1 cellular context compared by ENCODE assay signal in genomic region chr7:150322833-150323681, GRCh38.
TF ChIP-seq lines count a peak whose summit lies in the region.

Gene ACTR3C, minus strand, starts transcription at chr7:150323545. Its CDS starts 28,249 bp downstream, at chr7:150295296.
Gene LRRC61, plus strand, starts transcription at chr7:150323355. Its CDS starts 13,507 bp downstream, at chr7:150336862.

TF ChIP-seq in K562, 482 proteins besides CTCF, POLR2A, EP300 and RAD21 (continued from another document and continues in another):
- TF ChIP-seq CHD7 (IDR thresholded peaks at IDR 0.05; ENCODE audit: low read depth, low read length) (peak; percentile 62), PRMT5 (CRISPR knock-in tag; IDR thresholded peaks at IDR 0.05) (no peak), CBFB (CRISPR knock-in tag; IDR thresholded peaks at IDR 0.05) (peak; percentile 85; the same call in 1 of the 2 replicates), CBFA2T3 (IDR thresholded peaks at IDR 0.05) (peak; percentile 48), IRF2 (CRISPR knock-in tag; IDR thresholded peaks at IDR 0.05) (no peak), RBFOX2 (IDR thresholded peaks at IDR 0.05; ENCODE audit: low read depth, low read length) (peak; percentile 99), RBM17 (IDR thresholded peaks at IDR 0.05; ENCODE audit: borderline replicate concordance, low read depth, low read length) (no peak), SRSF1 (IDR thresholded peaks at IDR 0.05; ENCODE audit: low read depth, low read length) (no peak), TSHZ1 (CRISPR knock-in tag; IDR thresholded peaks at IDR 0.05) (peak; percentile 73; the same call in 1 of the 2 replicates), ESRRB (CRISPR knock-in tag; IDR thresholded peaks at IDR 0.05; ENCODE audit: borderline replicate concordance) (no peak), FOXK1 (CRISPR knock-in tag; IDR thresholded peaks at IDR 0.05; ENCODE audit: borderline replicate concordance) (peak; percentile 41; the same call in 1 of the 2 replicates), FOXA3 (CRISPR knock-in tag; conservative IDR thresholded peaks at IDR 0.05 in 1 of 2, IDR thresholded peaks at IDR 0.05 in 1 of 2) (peak in 1 of 2 experiments; percentile 89; a peak in 2 of 4 replicates), ZNF780A (CRISPR knock-in tag; IDR thresholded peaks at IDR 0.05) (no peak), GTF2E2 (tag; IDR thresholded peaks at IDR 0.05) (peak; percentile 63), COPS2 (conservative IDR thresholded peaks at IDR 0.05) (no peak), L3MBTL2 (IDR thresholded peaks at IDR 0.05) (peak; percentile 99), NR1H2 (CRISPR knock-in tag; IDR thresholded peaks at IDR 0.05) (peak; percentile 79; the same call in 1 of the 2 replicates), MTA2 (IDR thresholded peaks at IDR 0.05; ENCODE audit: low read depth) (peak; percentile 56), ZFP91 (CRISPR knock-in tag; IDR thresholded peaks at IDR 0.05) (peak; percentile 70; the same call in 1 of the 2 replicates), NONO (IDR thresholded peaks at IDR 0.05; ENCODE audit: low read depth in 2 of 2, low read length in 1 of 2) (peak in 1 of 2 experiments; percentile 98), SMAD4 (CRISPR knock-in tag; conservative IDR thresholded peaks at IDR 0.05) (peak; percentile 95), ARNT (IDR thresholded peaks at IDR 0.05) (no peak), ZNF3 (CRISPR knock-in tag; IDR thresholded peaks at IDR 0.05) (no peak), ZNF140 (CRISPR knock-in tag; IDR thresholded peaks at IDR 0.05) (no peak), ZBTB9 (CRISPR knock-in tag; IDR thresholded peaks at IDR 0.05) (peak; percentile 95), CC2D1A (IDR thresholded peaks at IDR 0.05) (peak; percentile 19; the same call in 1 of the 2 replicates), HDAC1 (IDR thresholded peaks at IDR 0.05) (peak in 1 of 2 experiments; percentile 78; a peak in 2 of 4 replicates), MEF2D (tag; conservative IDR thresholded peaks at IDR 0.05; ENCODE audit: low read depth) (peak; percentile 67; the same call in 1 of the 2 replicates)
- TF ChIP-seq, protein P1, sequence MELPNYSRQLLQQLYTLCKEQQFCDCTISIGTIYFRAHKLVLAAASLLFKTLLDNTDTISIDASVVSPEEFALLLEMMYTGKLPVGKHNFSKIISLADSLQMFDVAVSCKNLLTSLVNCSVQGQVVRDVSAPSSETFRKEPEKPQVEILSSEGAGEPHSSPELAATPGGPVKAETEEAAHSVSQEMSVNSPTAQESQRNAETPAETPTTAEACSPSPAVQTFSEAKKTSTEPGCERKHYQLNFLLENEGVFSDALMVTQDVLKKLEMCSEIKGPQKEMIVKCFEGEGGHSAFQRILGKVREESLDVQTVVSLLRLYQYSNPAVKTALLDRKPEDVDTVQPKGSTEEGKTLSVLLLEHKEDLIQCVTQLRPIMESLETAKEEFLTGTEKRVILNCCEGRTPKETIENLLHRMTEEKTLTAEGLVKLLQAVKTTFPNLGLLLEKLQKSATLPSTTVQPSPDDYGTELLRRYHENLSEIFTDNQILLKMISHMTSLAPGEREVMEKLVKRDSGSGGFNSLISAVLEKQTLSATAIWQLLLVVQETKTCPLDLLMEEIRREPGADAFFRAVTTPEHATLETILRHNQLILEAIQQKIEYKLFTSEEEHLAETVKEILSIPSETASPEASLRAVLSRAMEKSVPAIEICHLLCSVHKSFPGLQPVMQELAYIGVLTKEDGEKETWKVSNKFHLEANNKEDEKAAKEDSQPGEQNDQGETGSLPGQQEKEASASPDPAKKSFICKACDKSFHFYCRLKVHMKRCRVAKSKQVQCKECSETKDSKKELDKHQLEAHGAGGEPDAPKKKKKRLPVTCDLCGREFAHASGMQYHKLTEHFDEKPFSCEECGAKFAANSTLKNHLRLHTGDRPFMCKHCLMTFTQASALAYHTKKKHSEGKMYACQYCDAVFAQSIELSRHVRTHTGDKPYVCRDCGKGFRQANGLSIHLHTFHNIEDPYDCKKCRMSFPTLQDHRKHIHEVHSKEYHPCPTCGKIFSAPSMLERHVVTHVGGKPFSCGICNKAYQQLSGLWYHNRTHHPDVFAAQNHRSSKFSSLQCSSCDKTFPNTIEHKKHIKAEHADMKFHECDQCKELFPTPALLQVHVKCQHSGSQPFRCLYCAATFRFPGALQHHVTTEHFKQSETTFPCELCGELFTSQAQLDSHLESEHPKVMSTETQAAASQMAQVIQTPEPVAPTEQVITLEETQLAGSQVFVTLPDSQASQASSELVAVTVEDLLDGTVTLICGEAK (IDR thresholded peaks at IDR 0.05) = peak; percentile 71
- TF ChIP-seq, protein P1 (CRISPR knock-in tag; IDR thresholded peaks at IDR 0.05) = peak; percentile 62
